11 cellular contexts compared by ENCODE assay signal in genomic region chr21:44881586-44881939, GRCh38. TPM values are rescaled to one million over a fixed set of nuclear protein-coding genes. Genes with fewer than 3 reads are reported as not detected.
DNase-seq lines count a peak whose midpoint lies in the region; ATAC-seq and TF ChIP-seq lines count a peak whose summit lies in the region.
"Had no signal": no experiment of that assay in that cellular context is flagged by ENCODE, and none has a peak within 500 bp of the region (broad histone marks: within the 10 kb centered on the region; RNA-seq: fewer than 3 reads in every experiment).

No MANE protein-coding gene starts in this region.

- H3K27ac ChIP-seq in CD4-positive, CD25-positive, alpha-beta regulatory T cell (ENCODE audit: insufficient read depth, low read length, poor library complexity, severe bottlenecking) = no peak overlapping the region
- H3K27ac ChIP-seq in caudate nucleus (ENCODE audit: low read depth, low read length) = peak overlapping the region; percentile 21
- peak overlapping the region; percentile 93 for H3K27ac ChIP-seq in neutrophil
- H3K27ac ChIP-seq: cardiac muscle cell had no signal

- no peak for TF ChIP-seq CTCF in neutrophil (IDR thresholded peaks at IDR 0.05)

- peak overlapping the region; percentile 65 to 94 (median 78) for H3K27ac Mint-ChIP-seq in CD4-positive, CD25-positive, alpha-beta regulatory T cell

- no peaks in the 10 kb centered on the region for H3K9me3 ChIP-seq in CD4-positive, CD25-positive, alpha-beta regulatory T cell (ENCODE audit: control insufficient read depth in 2 of 2, low read length in 2 of 2)
- no peaks in the 10 kb centered on the region for H3K9me3 ChIP-seq in neutrophil

- no peaks in the 10 kb centered on the region for H3K9me3 Mint-ChIP-seq in CD4-positive, CD25-positive, alpha-beta regulatory T cell

- peaks cover 6% of the 10 kb centered on the region for H3K4me1 ChIP-seq in CD4-positive, CD25-positive, alpha-beta regulatory T cell (ENCODE audit: control insufficient read depth, insufficient read depth, low read length, poor library complexity, severe bottlenecking)
- peaks cover 80 to 82% of the 10 kb centered on the region in 2 experiments for H3K4me1 ChIP-seq in neutrophil (ENCODE audit: control insufficient read depth in 1 of 2, insufficient read depth in 1 of 2, low read depth in 1 of 2, low read length in 1 of 2)

- peaks cover 11% of the 10 kb centered on the region for H3K36me3 ChIP-seq in CD4-positive, CD25-positive, alpha-beta regulatory T cell (ENCODE audit: control insufficient read depth, insufficient read depth, low read length)
- peaks cover 27% of the 10 kb centered on the region for H3K36me3 ChIP-seq in neutrophil
- H3K36me3 ChIP-seq: cardiac muscle cell had no signal

- peaks cover 7% of the 10 kb centered on the region for H3K27me3 Mint-ChIP-seq in CD4-positive, CD25-positive, alpha-beta regulatory T cell

- peaks cover 6 to 23% (median 9%) of the 10 kb centered on the region in 4 donors for H3K4me1 Mint-ChIP-seq in CD4-positive, CD25-positive, alpha-beta regulatory T cell

- no peaks in the 10 kb centered on the region for H3K27me3 ChIP-seq in CD4-positive, CD25-positive, alpha-beta regulatory T cell (ENCODE audit: control insufficient read depth, insufficient read depth, low read length)
- H3K27me3 ChIP-seq in neutrophil = no peaks in the 10 kb centered on the region

- H3K4me3 Mint-ChIP-seq in CD4-positive, CD25-positive, alpha-beta regulatory T cell = peak overlapping the region in 2 of 4 donors; percentile 21 to 27

- no peaks in the 10 kb centered on the region for H3K36me3 Mint-ChIP-seq in CD4-positive, CD25-positive, alpha-beta regulatory T cell

- DNase-seq in CD4-positive, CD25-positive, alpha-beta regulatory T cell = peak in 1 of 3 donors; percentile 34
- peak; percentile 13 for DNase-seq in M059J (ENCODE audit: low read depth)
- no peak for DNase-seq in caudate nucleus (lab: John Stamatoyannopoulos, UW)
- DNase-seq in H4 (ENCODE audit: low spot score) = no peak
- DNase-seq in NCI-H1105 (lab: John Stamatoyannopoulos, UW) = no peak
- DNase-seq: DMS153, NCI-H524 treated with DMSO at 0.1 percent for 48 hours had no signal

- no peak for ATAC-seq in CD4-positive, CD25-positive, alpha-beta regulatory T cell (ENCODE audit: low read depth in 2 of 2)
- ATAC-seq in HG02973 (IDR thresholded peaks at IDR 0.05; ENCODE audit: unreplicated experiment) (no peak), GM21423 (IDR thresholded peaks at IDR 0.05; ENCODE audit: unreplicated experiment) (no peak)

- no peak overlapping the region for H3K4me3 ChIP-seq in CD4-positive, CD25-positive, alpha-beta regulatory T cell (ENCODE audit: low read depth, low read length)
- peak overlapping the region; percentile 35 to 36 for H3K4me3 ChIP-seq in neutrophil (ENCODE audit: low read depth in 1 of 2, low read length in 1 of 2)
- H3K4me3 ChIP-seq: cardiac muscle cell had no signal

RNA-seq across cellular contexts. Expression of gene PTTG1IP, which starts 8.1 kb away (rescaled TPM):
- 98.3 TPM for total RNA-seq in CD4-positive, CD25-positive, alpha-beta regulatory T cell
- polyA plus RNA-seq in CD4-positive, CD25-positive, alpha-beta regulatory T cell = 100 to 1,000 TPM in 1 of 4 donors, 10 to 100 TPM in 3; 78.5 to 100 (median 95.1) TPM
- total RNA-seq in M059J (2014; rRNA removed; shearing (Covaris generic)) = 470 and 558 TPM in 2 replicates
- total RNA-seq in H4 (2014; rRNA removed; shearing (Covaris generic)) = 239 and 246 TPM in 2 replicates

RNA-seq across cellular contexts. Expression of gene ITGB2, which starts 39.1 kb away (rescaled TPM):
- 411 TPM for total RNA-seq in CD4-positive, CD25-positive, alpha-beta regulatory T cell
- polyA plus RNA-seq in CD4-positive, CD25-positive, alpha-beta regulatory T cell = 100 to 1,000 TPM; 415 to 519 (median 446) TPM
- total RNA-seq in M059J (2014; rRNA removed; shearing (Covaris generic)) = 0.10 TPM in 1 of 2 replicates, not detected in the other
- 0.91 and 1.9 TPM in 2 replicates for total RNA-seq in H4 (2014; rRNA removed; shearing (Covaris generic))

RNA-seq across cellular contexts. Expression of gene SLX9, which starts 58.3 kb away (rescaled TPM):
- 21.8 TPM for total RNA-seq in CD4-positive, CD25-positive, alpha-beta regulatory T cell
- polyA plus RNA-seq in CD4-positive, CD25-positive, alpha-beta regulatory T cell = 10 to 100 TPM in 3 of 4 donors, 1 to 10 TPM in 1; 7.6 to 12.0 (median 10.0) TPM
- total RNA-seq in M059J (2014; rRNA removed; shearing (Covaris generic)) = 10.8 and 23.4 TPM in 2 replicates
- total RNA-seq in H4 (2014; rRNA removed; shearing (Covaris generic)) = 14.9 and 21.7 TPM in 2 replicates

Comparison
In these comparisons a context has a peak if more than half of its experiments do, and no peak if none do; other contexts are left out.
1. RNA of gene ITGB2, which starts 39.1 kb away (total RNA-seq): 411 TPM in CD4-positive, CD25-positive, alpha-beta regulatory T cell (single experiment); 0.91 to 1.9 TPM in H4 and 0.10 TPM in M059J; every median in the first group is over 100 times any median in the second.